29 cellular contexts compared by ENCODE assay signal in the genomic region with DNA sequence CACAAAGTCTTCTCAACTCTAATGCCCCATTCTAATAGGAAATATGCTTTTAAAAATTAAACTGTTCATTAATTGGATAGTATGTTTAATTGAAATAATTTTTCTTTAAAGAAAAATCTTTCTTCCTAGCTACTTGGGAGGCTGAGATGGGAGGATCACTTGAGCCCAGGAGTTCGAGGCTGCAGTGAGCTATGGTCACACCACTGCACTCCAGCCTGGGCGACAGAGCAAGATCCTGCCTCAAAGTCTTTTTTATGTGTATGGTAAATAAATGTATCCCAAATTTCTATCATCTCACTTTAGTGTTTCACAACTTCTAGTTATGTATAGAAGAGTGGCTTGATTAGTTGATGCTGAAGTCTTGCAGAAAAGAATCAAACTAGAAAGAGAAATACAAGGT.
"Had no signal": no experiment of that assay in that cellular context is flagged by ENCODE, and none has a peak within 500 bp of the region (broad histone marks: within the 10 kb centered on the region; RNA-seq: fewer than 3 reads in every experiment).

No MANE protein-coding gene starts in this region.

- H3K27me3 ChIP-seq: ascending aorta, brain microvascular endothelial cell, esophagus squamous epithelium had no signal

- H3K27ac ChIP-seq: ascending aorta, brain microvascular endothelial cell, WERI-Rb-1 had no signal

- H3K9me3 Mint-ChIP-seq: activated CD4-positive, alpha-beta memory T cell treated with anti-CD3 and anti-CD28 coated beads for 36 hours; activated CD4-positive, alpha-beta T cell treated with anti-CD3 and anti-CD28 coated beads, Interleukin-2, amount 10 ng/mL, durations not matched to agents 24 days and 14 days; activated naive CD4-positive, alpha-beta T cell treated with anti-CD3 and anti-CD28 coated beads for 36 hours; activated naive CD4-positive, alpha-beta T cell treated with anti-CD3 and anti-CD28 coated beads, Interleukin-2, amount 50 U/mL, for 24 hours; activated naive CD8-positive, alpha-beta T cell treated with anti-CD3 and anti-CD28 coated beads for 36 hours; activated T-helper 1 cell treated with anti-CD3 and anti-CD28 coated beads, Interleukin-12 subunit alpha, Interleukin-12 subunit beta, Interleukin-2, Interleukin-4 antibody, amounts not matched to agents 30 ng/mL and 10 ng/mL and 1 ng/mL, durations not matched to agents 14 hours and 24 hours and 36 hours; activated T-helper 2 cell treated with anti-CD3 and anti-CD28 coated beads, Interferon-gamma antibody, Interleukin-2, Interleukin-4, amounts not matched to agents 10 μg/mL and 5 μg/mL and 100 μg/mL, durations not matched to agents 14 hours and 24 hours and 36 hours; effector memory CD8-positive, alpha-beta T cell; T-helper 2 cell treated with Interferon-gamma antibody and Interleukin-4, amounts not matched to agents 5 μg/mL and 100 μg/mL, for 36 hours had no signal

- H3K27ac Mint-ChIP-seq: activated CD4-positive, alpha-beta memory T cell treated with anti-CD3 and anti-CD28 coated beads for 36 hours; activated CD4-positive, alpha-beta T cell treated with anti-CD3 and anti-CD28 coated beads for 36 hours; activated CD4-positive, alpha-beta T cell treated with anti-CD3 and anti-CD28 coated beads, Interleukin-2, amount 10 ng/mL, durations not matched to agents 24 days and 14 days; activated CD8-positive, alpha-beta memory T cell treated with anti-CD3 and anti-CD28 coated beads, Interleukin-2, amount 10 ng/mL, durations not matched to agents 7 days and 5 days; activated CD8-positive, alpha-beta T cell treated with anti-CD3 and anti-CD28 coated beads, Interleukin-2, amount 10 ng/mL, durations not matched to agents 7 days and 5 days; activated naive CD4-positive, alpha-beta T cell treated with anti-CD3 and anti-CD28 coated beads for 36 hours; activated naive CD4-positive, alpha-beta T cell treated with anti-CD3 and anti-CD28 coated beads, Interleukin-2, amount 50 U/mL, for 24 hours; activated naive CD8-positive, alpha-beta T cell treated with anti-CD3 and anti-CD28 coated beads for 36 hours; activated T-helper 1 cell treated with anti-CD3 and anti-CD28 coated beads, Interleukin-12 subunit alpha, Interleukin-12 subunit beta, Interleukin-2, Interleukin-4 antibody, amounts not matched to agents 30 ng/mL and 10 ng/mL and 1 ng/mL, durations not matched to agents 14 hours and 24 hours and 36 hours; activated T-helper 2 cell treated with anti-CD3 and anti-CD28 coated beads, Interferon-gamma antibody, Interleukin-2, Interleukin-4, amounts not matched to agents 10 μg/mL and 5 μg/mL and 100 μg/mL, durations not matched to agents 14 hours and 24 hours and 36 hours; effector memory CD8-positive, alpha-beta T cell; T-helper 2 cell treated with Interferon-gamma antibody and Interleukin-4, amounts not matched to agents 5 μg/mL and 100 μg/mL, for 36 hours had no signal

- ATAC-seq: activated CD4-positive, alpha-beta T cell treated with anti-CD3 and anti-CD28 coated beads for 36 hours; activated CD8-positive, alpha-beta memory T cell treated with anti-CD3 and anti-CD28 coated beads, Interleukin-2, amount 10 ng/mL, durations not matched to agents 7 days and 5 days; activated CD8-positive, alpha-beta T cell treated with anti-CD3 and anti-CD28 coated beads, Interleukin-2, amount 10 ng/mL, durations not matched to agents 7 days and 5 days; effector memory CD8-positive, alpha-beta T cell; T-helper 17 cell had no signal

- DNase-seq: activated CD4-positive, alpha-beta memory T cell treated with anti-CD3 and anti-CD28 coated beads for 36 hours; activated CD4-positive, alpha-beta T cell treated with anti-CD3 and anti-CD28 coated beads for 36 hours; activated CD4-positive, alpha-beta T cell treated with anti-CD3 and anti-CD28 coated beads, Interleukin-2, amount 10 ng/mL, durations not matched to agents 24 days and 14 days; activated CD4-positive, CD25-positive, alpha-beta regulatory T cell; activated CD4-positive, CD25-positive, alpha-beta regulatory T cell treated with anti-CD3 and anti-CD28 coated beads, Interleukin-2, amount 50 U/mL, for 72 hours; activated CD8-positive, alpha-beta memory T cell treated with anti-CD3 and anti-CD28 coated beads, Interleukin-2, amount 10 ng/mL, durations not matched to agents 7 days and 5 days; activated CD8-positive, alpha-beta memory T cell treated with anti-CD3 and anti-CD28 coated beads, Interleukin-2, amount 50 U/mL, for 4 hours; activated CD8-positive, alpha-beta T cell treated with anti-CD3 and anti-CD28 coated beads, Interleukin-2, amount 10 ng/mL, durations not matched to agents 7 days and 5 days; activated effector memory CD4-positive, alpha-beta T cell treated with anti-CD3 and anti-CD28 coated beads, Interleukin-2, amount 50 U/mL, for 16 hours; activated naive CD4-positive, alpha-beta T cell treated with anti-CD3 and anti-CD28 coated beads for 36 hours; activated naive CD8-positive, alpha-beta T cell treated with anti-CD3 and anti-CD28 coated beads for 36 hours; activated T-cell treated with anti-CD3 and anti-CD28 coated beads, Interleukin-2, amount 50 U/mL, for 1 hour; activated T-cell treated with anti-CD3 and anti-CD28 coated beads, Interleukin-2, amount 50 U/mL, for 48 hours; brain microvascular endothelial cell; cortex of kidney; dermis blood vessel endothelial cell; effector CD4-positive, alpha-beta T cell; effector memory CD8-positive, alpha-beta T cell; esophagus squamous epithelium; head of caudate nucleus; T-helper 1 cell; T-helper 17 cell; T1000; WERI-Rb-1 had no signal

- H3K36me3 Mint-ChIP-seq: activated CD4-positive, alpha-beta memory T cell treated with anti-CD3 and anti-CD28 coated beads for 36 hours; activated CD8-positive, alpha-beta memory T cell treated with anti-CD3 and anti-CD28 coated beads, Interleukin-2, amount 10 ng/mL, durations not matched to agents 7 days and 5 days; activated naive CD4-positive, alpha-beta T cell treated with anti-CD3 and anti-CD28 coated beads, Interleukin-2, amount 50 U/mL, for 24 hours; activated naive CD8-positive, alpha-beta T cell treated with anti-CD3 and anti-CD28 coated beads for 36 hours had no signal

- H3K4me3 Mint-ChIP-seq: activated CD4-positive, alpha-beta memory T cell treated with anti-CD3 and anti-CD28 coated beads for 36 hours; activated CD4-positive, alpha-beta T cell treated with anti-CD3 and anti-CD28 coated beads for 36 hours; activated CD4-positive, alpha-beta T cell treated with anti-CD3 and anti-CD28 coated beads, Interleukin-2, amount 10 ng/mL, durations not matched to agents 24 days and 14 days; activated CD8-positive, alpha-beta memory T cell treated with anti-CD3 and anti-CD28 coated beads, Interleukin-2, amount 10 ng/mL, durations not matched to agents 7 days and 5 days; activated CD8-positive, alpha-beta T cell treated with anti-CD3 and anti-CD28 coated beads, Interleukin-2, amount 10 ng/mL, durations not matched to agents 7 days and 5 days; activated naive CD4-positive, alpha-beta T cell treated with anti-CD3 and anti-CD28 coated beads for 36 hours; activated naive CD4-positive, alpha-beta T cell treated with anti-CD3 and anti-CD28 coated beads, Interleukin-2, amount 50 U/mL, for 24 hours; activated naive CD8-positive, alpha-beta T cell treated with anti-CD3 and anti-CD28 coated beads for 36 hours; activated T-helper 1 cell treated with anti-CD3 and anti-CD28 coated beads, Interleukin-12 subunit alpha, Interleukin-12 subunit beta, Interleukin-2, Interleukin-4 antibody, amounts not matched to agents 30 ng/mL and 10 ng/mL and 1 ng/mL, durations not matched to agents 14 hours and 24 hours and 36 hours; effector memory CD8-positive, alpha-beta T cell; T-helper 17 cell; T-helper 2 cell treated with Interferon-gamma antibody and Interleukin-4, amounts not matched to agents 5 μg/mL and 100 μg/mL, for 36 hours had no signal
